ENCODE assay signal across 1 cellular context in the genomic region with DNA sequence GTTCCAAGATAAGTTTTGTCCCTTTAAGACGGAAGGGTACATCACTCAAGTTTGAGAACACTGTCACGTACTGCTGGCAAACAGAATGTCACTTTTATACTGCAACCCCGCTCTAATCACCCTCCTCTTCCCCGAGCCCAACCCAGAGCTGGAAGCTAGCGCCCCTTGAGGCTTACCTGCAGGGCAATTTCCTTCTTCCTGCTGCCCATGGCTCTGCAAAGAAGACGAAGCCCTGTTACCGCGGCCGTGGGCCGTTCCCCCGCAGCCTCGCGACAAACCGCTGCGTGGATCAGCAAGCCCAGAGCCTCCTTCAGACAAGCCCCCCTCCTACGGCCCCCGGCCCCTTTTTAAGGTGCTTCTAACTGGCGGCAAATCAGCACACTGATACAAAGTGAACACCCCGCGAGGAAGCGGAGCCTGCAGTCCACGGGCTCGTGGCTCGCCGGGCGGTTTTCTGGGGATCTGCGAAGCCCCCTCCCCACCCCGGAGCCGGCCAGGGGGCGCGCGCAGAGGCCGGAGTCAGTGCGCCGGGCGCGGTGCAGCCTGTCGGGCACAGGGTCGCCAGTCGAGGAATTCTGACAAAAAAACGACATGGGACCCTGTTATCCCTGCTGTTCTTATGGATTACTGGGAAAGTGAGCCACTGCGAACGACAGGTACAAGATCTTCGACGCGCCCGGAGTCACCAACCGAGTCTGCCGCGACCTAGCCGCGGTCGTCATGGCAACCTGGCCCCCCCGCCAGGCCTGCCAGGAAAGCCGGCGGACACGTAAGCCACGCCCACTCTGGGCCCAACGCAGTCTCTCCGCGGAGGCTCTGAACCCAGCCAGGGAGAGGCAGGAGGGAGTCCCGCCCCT.
TF ChIP-seq lines count a peak whose summit lies in the region.

A gene with protein sequence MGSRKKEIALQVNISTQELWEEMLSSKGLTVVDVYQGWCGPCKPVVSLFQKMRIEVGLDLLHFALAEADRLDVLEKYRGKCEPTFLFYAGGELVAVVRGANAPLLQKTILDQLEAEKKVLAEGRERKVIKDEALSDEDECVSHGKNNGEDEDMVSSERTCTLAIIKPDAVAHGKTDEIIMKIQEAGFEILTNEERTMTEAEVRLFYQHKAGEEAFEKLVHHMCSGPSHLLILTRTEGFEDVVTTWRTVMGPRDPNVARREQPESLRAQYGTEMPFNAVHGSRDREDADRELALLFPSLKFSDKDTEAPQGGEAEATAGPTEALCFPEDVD (minus strand): TSS at position 725 of the 857 bp plus-strand sequence. CDS start 516 bp downstream, at position 209.

TF ChIP-seq in HCT116, 20 proteins besides CTCF, POLR2A, EP300 and RAD21 (continued from another document):
- TF ChIP-seq, protein P1, sequence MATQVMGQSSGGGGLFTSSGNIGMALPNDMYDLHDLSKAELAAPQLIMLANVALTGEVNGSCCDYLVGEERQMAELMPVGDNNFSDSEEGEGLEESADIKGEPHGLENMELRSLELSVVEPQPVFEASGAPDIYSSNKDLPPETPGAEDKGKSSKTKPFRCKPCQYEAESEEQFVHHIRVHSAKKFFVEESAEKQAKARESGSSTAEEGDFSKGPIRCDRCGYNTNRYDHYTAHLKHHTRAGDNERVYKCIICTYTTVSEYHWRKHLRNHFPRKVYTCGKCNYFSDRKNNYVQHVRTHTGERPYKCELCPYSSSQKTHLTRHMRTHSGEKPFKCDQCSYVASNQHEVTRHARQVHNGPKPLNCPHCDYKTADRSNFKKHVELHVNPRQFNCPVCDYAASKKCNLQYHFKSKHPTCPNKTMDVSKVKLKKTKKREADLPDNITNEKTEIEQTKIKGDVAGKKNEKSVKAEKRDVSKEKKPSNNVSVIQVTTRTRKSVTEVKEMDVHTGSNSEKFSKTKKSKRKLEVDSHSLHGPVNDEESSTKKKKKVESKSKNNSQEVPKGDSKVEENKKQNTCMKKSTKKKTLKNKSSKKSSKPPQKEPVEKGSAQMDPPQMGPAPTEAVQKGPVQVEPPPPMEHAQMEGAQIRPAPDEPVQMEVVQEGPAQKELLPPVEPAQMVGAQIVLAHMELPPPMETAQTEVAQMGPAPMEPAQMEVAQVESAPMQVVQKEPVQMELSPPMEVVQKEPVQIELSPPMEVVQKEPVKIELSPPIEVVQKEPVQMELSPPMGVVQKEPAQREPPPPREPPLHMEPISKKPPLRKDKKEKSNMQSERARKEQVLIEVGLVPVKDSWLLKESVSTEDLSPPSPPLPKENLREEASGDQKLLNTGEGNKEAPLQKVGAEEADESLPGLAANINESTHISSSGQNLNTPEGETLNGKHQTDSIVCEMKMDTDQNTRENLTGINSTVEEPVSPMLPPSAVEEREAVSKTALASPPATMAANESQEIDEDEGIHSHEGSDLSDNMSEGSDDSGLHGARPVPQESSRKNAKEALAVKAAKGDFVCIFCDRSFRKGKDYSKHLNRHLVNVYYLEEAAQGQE (IDR thresholded peaks at IDR 0.05; ENCODE audit: low read depth) = no peak
- TF ChIP-seq CBX3 (IDR thresholded peaks at IDR 0.05; ENCODE audit: low read depth) = peak; percentile 69
